ENCODE assay signal across 19 cellular contexts in the genomic region with DNA sequence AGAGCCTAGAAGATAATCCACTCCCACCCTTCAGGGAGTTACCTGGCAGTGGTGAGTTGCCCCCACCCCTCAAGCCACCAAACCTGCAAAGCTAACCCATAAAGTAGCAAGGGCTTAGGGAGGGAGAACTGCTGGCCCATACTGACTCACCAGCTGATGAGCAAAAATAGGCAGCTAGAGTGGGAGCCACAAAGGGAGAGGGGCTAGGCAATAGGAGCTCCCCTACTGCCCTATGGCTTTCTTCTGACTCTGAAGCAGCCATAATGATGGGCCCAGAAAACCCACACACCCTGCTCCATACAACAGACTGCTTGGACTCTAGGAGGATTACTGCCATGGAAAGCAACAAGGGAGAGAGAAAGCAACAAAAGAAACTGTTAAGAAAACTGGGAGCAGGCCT. TPM values are rescaled to one million over a fixed set of nuclear protein-coding genes. Genes with fewer than 3 reads are reported as not detected.
DNase-seq lines count a peak whose midpoint lies in the region; ATAC-seq lines count a peak whose summit lies in the region.
"Had no signal": no experiment of that assay in that cellular context is flagged by ENCODE, and none has a peak within 500 bp of the region (broad histone marks: within the 10 kb centered on the region; RNA-seq: fewer than 3 reads in every experiment).

No MANE protein-coding gene starts in this region.

- DNase-seq in activated CD4-positive, alpha-beta T cell treated with anti-CD3 and anti-CD28 coated beads for 36 hours = no peak
- no peak for DNase-seq in activated CD4-positive, alpha-beta T cell treated with anti-CD3 and anti-CD28 coated beads, Interleukin-2, amount 50 U/mL, for 48 hours
- no peak for DNase-seq in activated CD8-positive, alpha-beta memory T cell treated with anti-CD3 and anti-CD28 coated beads, Interleukin-2, amount 10 ng/mL, durations not matched to agents 7 days and 5 days
- no peak for DNase-seq in activated CD8-positive, alpha-beta memory T cell treated with anti-CD3 and anti-CD28 coated beads for 24 hours
- no peak for DNase-seq in activated naive CD8-positive, alpha-beta T cell treated with anti-CD3 and anti-CD28 coated beads, Interleukin-2, amount 50 U/mL, for 24 hours
- no peak for DNase-seq in activated naive CD8-positive, alpha-beta T cell treated with anti-CD3 and anti-CD28 coated beads for 36 hours
- DNase-seq in stimulated activated effector memory CD8-positive, alpha-beta T cell treated with anti-CD3 and anti-CD28 coated beads, Interleukin-12 subunit alpha, Interleukin-12 subunit beta, amount 100 ng/mL, for 72 hours (ENCODE audit: low spot score in 2 of 2) = no peak
- no peak for DNase-seq in AG20443 (ENCODE audit: low spot score)
- DNase-seq: CD4-positive, alpha-beta memory T cell; DMS153; DMS79; GDM1; GM23248; HCEC 1CT had no signal

- POLR2A ChIA-PET in activated CD4-positive, alpha-beta T cell treated with anti-CD3 and anti-CD28 coated beads for 36 hours (lab: Charles Lee) = no interaction called here

- peaks cover 27% of the 10 kb centered on the region for H3K36me3 Mint-ChIP-seq in activated CD4-positive, alpha-beta T cell treated with anti-CD3 and anti-CD28 coated beads for 36 hours (ENCODE audit: low read depth)
- peaks cover 30% of the 10 kb centered on the region for H3K36me3 Mint-ChIP-seq in activated CD8-positive, alpha-beta memory T cell treated with anti-CD3 and anti-CD28 coated beads, Interleukin-2, amount 10 ng/mL, durations not matched to agents 7 days and 5 days
- H3K36me3 Mint-ChIP-seq in activated naive CD8-positive, alpha-beta T cell treated with anti-CD3 and anti-CD28 coated beads, Interleukin-2, amount 50 U/mL, for 24 hours (ENCODE audit: low read depth) = peaks cover 29% of the 10 kb centered on the region
- peaks cover 23% of the 10 kb centered on the region for H3K36me3 Mint-ChIP-seq in activated naive CD8-positive, alpha-beta T cell treated with anti-CD3 and anti-CD28 coated beads for 36 hours
- peaks cover 82% of the 10 kb centered on the region for H3K36me3 Mint-ChIP-seq in stimulated activated effector memory CD8-positive, alpha-beta T cell treated with anti-CD3 and anti-CD28 coated beads, Interleukin-12 subunit alpha, Interleukin-12 subunit beta, amount 100 ng/mL, for 72 hours

- ATAC-seq in activated CD4-positive, alpha-beta T cell treated with anti-CD3 and anti-CD28 coated beads for 36 hours = no peak
- no peak for ATAC-seq in activated CD8-positive, alpha-beta memory T cell treated with anti-CD3 and anti-CD28 coated beads, Interleukin-2, amount 10 ng/mL, durations not matched to agents 7 days and 5 days
- ATAC-seq in activated naive CD8-positive, alpha-beta T cell treated with anti-CD3 and anti-CD28 coated beads, Interleukin-2, amount 50 U/mL, for 24 hours = peak; percentile 54
- ATAC-seq in stimulated activated effector memory CD8-positive, alpha-beta T cell treated with anti-CD3 and anti-CD28 coated beads, Interleukin-12 subunit alpha, Interleukin-12 subunit beta, amount 100 ng/mL, for 72 hours = no peak
- ATAC-seq: A549 had no signal

- peaks cover 44% of the 10 kb centered on the region for H3K4me1 Mint-ChIP-seq in activated CD4-positive, alpha-beta T cell treated with anti-CD3 and anti-CD28 coated beads for 36 hours
- H3K4me1 Mint-ChIP-seq in activated CD8-positive, alpha-beta memory T cell treated with anti-CD3 and anti-CD28 coated beads, Interleukin-2, amount 10 ng/mL, durations not matched to agents 7 days and 5 days = peaks cover 49% of the 10 kb centered on the region
- peaks cover 48% of the 10 kb centered on the region for H3K4me1 Mint-ChIP-seq in activated naive CD8-positive, alpha-beta T cell treated with anti-CD3 and anti-CD28 coated beads, Interleukin-2, amount 50 U/mL, for 24 hours
- H3K4me1 Mint-ChIP-seq in activated naive CD8-positive, alpha-beta T cell treated with anti-CD3 and anti-CD28 coated beads for 36 hours = peaks cover 34% of the 10 kb centered on the region
- peaks cover 43% of the 10 kb centered on the region for H3K4me1 Mint-ChIP-seq in stimulated activated effector memory CD8-positive, alpha-beta T cell treated with anti-CD3 and anti-CD28 coated beads, Interleukin-12 subunit alpha, Interleukin-12 subunit beta, amount 100 ng/mL, for 72 hours

- H3K9me3 Mint-ChIP-seq in activated CD4-positive, alpha-beta T cell treated with anti-CD3 and anti-CD28 coated beads for 36 hours (ENCODE audit: low read depth) = no peaks in the 10 kb centered on the region
- no peaks in the 10 kb centered on the region for H3K9me3 Mint-ChIP-seq in activated CD8-positive, alpha-beta memory T cell treated with anti-CD3 and anti-CD28 coated beads, Interleukin-2, amount 10 ng/mL, durations not matched to agents 7 days and 5 days (ENCODE audit: low read depth)
- H3K9me3 Mint-ChIP-seq in activated naive CD8-positive, alpha-beta T cell treated with anti-CD3 and anti-CD28 coated beads, Interleukin-2, amount 50 U/mL, for 24 hours = no peaks in the 10 kb centered on the region
- H3K9me3 Mint-ChIP-seq in activated naive CD8-positive, alpha-beta T cell treated with anti-CD3 and anti-CD28 coated beads for 36 hours = no peaks in the 10 kb centered on the region
- no peaks in the 10 kb centered on the region for H3K9me3 Mint-ChIP-seq in stimulated activated effector memory CD8-positive, alpha-beta T cell treated with anti-CD3 and anti-CD28 coated beads, Interleukin-12 subunit alpha, Interleukin-12 subunit beta, amount 100 ng/mL, for 72 hours
- H3K9me3 Mint-ChIP-seq: CD14-positive monocyte; CD4-positive, alpha-beta memory T cell had no signal

- H3K27ac Mint-ChIP-seq in activated CD4-positive, alpha-beta T cell treated with anti-CD3 and anti-CD28 coated beads for 36 hours = peak overlapping the region; percentile 42
- peak overlapping the region; percentile 66 for H3K27ac Mint-ChIP-seq in activated CD8-positive, alpha-beta memory T cell treated with anti-CD3 and anti-CD28 coated beads, Interleukin-2, amount 10 ng/mL, durations not matched to agents 7 days and 5 days
- H3K27ac Mint-ChIP-seq in activated naive CD8-positive, alpha-beta T cell treated with anti-CD3 and anti-CD28 coated beads, Interleukin-2, amount 50 U/mL, for 24 hours = no peak overlapping the region
- H3K27ac Mint-ChIP-seq in activated naive CD8-positive, alpha-beta T cell treated with anti-CD3 and anti-CD28 coated beads for 36 hours = no peak overlapping the region
- peak overlapping the region; percentile 71 for H3K27ac Mint-ChIP-seq in stimulated activated effector memory CD8-positive, alpha-beta T cell treated with anti-CD3 and anti-CD28 coated beads, Interleukin-12 subunit alpha, Interleukin-12 subunit beta, amount 100 ng/mL, for 72 hours

- H3K4me3 Mint-ChIP-seq in activated CD4-positive, alpha-beta T cell treated with anti-CD3 and anti-CD28 coated beads for 36 hours = no peak overlapping the region
- no peak overlapping the region for H3K4me3 Mint-ChIP-seq in activated CD8-positive, alpha-beta memory T cell treated with anti-CD3 and anti-CD28 coated beads, Interleukin-2, amount 10 ng/mL, durations not matched to agents 7 days and 5 days
- no peak overlapping the region for H3K4me3 Mint-ChIP-seq in activated naive CD8-positive, alpha-beta T cell treated with anti-CD3 and anti-CD28 coated beads, Interleukin-2, amount 50 U/mL, for 24 hours
- no peak overlapping the region for H3K4me3 Mint-ChIP-seq in activated naive CD8-positive, alpha-beta T cell treated with anti-CD3 and anti-CD28 coated beads for 36 hours
- no peak overlapping the region for H3K4me3 Mint-ChIP-seq in stimulated activated effector memory CD8-positive, alpha-beta T cell treated with anti-CD3 and anti-CD28 coated beads, Interleukin-12 subunit alpha, Interleukin-12 subunit beta, amount 100 ng/mL, for 72 hours
- H3K4me3 Mint-ChIP-seq: CD14-positive monocyte; CD4-positive, alpha-beta memory T cell had no signal

- CTCF ChIA-PET in activated CD4-positive, alpha-beta T cell treated with anti-CD3 and anti-CD28 coated beads for 36 hours (lab: Charles Lee) = no interaction called here
- CTCF ChIA-PET in activated CD8-positive, alpha-beta memory T cell treated with anti-CD3 and anti-CD28 coated beads, Interleukin-2, amount 10 ng/mL, durations not matched to agents 7 days and 5 days (lab: Charles Lee) = interaction anchor here (0.5 kb wide), 1 partner anchor 19 kb away, joined by 3 read pairs; no protein-coding TSS in a partner anchor

- H3K27me3 Mint-ChIP-seq in activated CD4-positive, alpha-beta T cell treated with anti-CD3 and anti-CD28 coated beads for 36 hours = no peaks in the 10 kb centered on the region
- no peaks in the 10 kb centered on the region for H3K27me3 Mint-ChIP-seq in activated CD8-positive, alpha-beta memory T cell treated with anti-CD3 and anti-CD28 coated beads, Interleukin-2, amount 10 ng/mL, durations not matched to agents 7 days and 5 days
- no peaks in the 10 kb centered on the region for H3K27me3 Mint-ChIP-seq in activated naive CD8-positive, alpha-beta T cell treated with anti-CD3 and anti-CD28 coated beads, Interleukin-2, amount 50 U/mL, for 24 hours
- no peaks in the 10 kb centered on the region for H3K27me3 Mint-ChIP-seq in activated naive CD8-positive, alpha-beta T cell treated with anti-CD3 and anti-CD28 coated beads for 36 hours
- H3K27me3 Mint-ChIP-seq: CD4-positive, alpha-beta memory T cell had no signal

- intact Hi-C loops in activated CD4-positive, alpha-beta T cell treated with anti-CD3 and anti-CD28 coated beads for 36 hours (cut with DNase I, micrococcal nuclease) = no loop called here

RNA-seq across cellular contexts. Expression of a gene that starts 8.0 kb away (rescaled TPM):
- total RNA-seq in activated CD4-positive, alpha-beta T cell treated with anti-CD3 and anti-CD28 coated beads for 36 hours = 10 to 100 TPM; 43.2 to 44.6 TPM
- total RNA-seq in activated CD8-positive, alpha-beta memory T cell treated with anti-CD3 and anti-CD28 coated beads, Interleukin-2, amount 10 ng/mL, durations not matched to agents 7 days and 5 days = 10 to 100 TPM; 37.1 to 46.2 TPM
- 10 to 100 TPM; 44.4 to 44.8 TPM for total RNA-seq in activated naive CD8-positive, alpha-beta T cell treated with anti-CD3 and anti-CD28 coated beads for 36 hours

RNA-seq across cellular contexts. Expression of a gene that starts 35.5 kb away (rescaled TPM):
- 10 to 100 TPM in 1 of 2 experiments, 1 to 10 TPM in 1; 9.5 to 10.8 TPM for total RNA-seq in activated CD4-positive, alpha-beta T cell treated with anti-CD3 and anti-CD28 coated beads for 36 hours
- total RNA-seq in activated CD8-positive, alpha-beta memory T cell treated with anti-CD3 and anti-CD28 coated beads, Interleukin-2, amount 10 ng/mL, durations not matched to agents 7 days and 5 days = 10 to 100 TPM; 14.6 to 15.1 TPM
- total RNA-seq in activated naive CD8-positive, alpha-beta T cell treated with anti-CD3 and anti-CD28 coated beads for 36 hours = 1 to 10 TPM; 6.0 to 7.8 TPM

RNA-seq across cellular contexts. Expression of a gene that starts 46.4 kb away (rescaled TPM):
- total RNA-seq in activated CD4-positive, alpha-beta T cell treated with anti-CD3 and anti-CD28 coated beads for 36 hours = 10 to 100 TPM; 15.7 to 31.2 TPM
- 10 to 100 TPM; 12.1 to 18.3 TPM for total RNA-seq in activated CD8-positive, alpha-beta memory T cell treated with anti-CD3 and anti-CD28 coated beads, Interleukin-2, amount 10 ng/mL, durations not matched to agents 7 days and 5 days
- 10 to 100 TPM in 1 of 2 experiments, 1 to 10 TPM in 1; 6.7 to 10.4 TPM for total RNA-seq in activated naive CD8-positive, alpha-beta T cell treated with anti-CD3 and anti-CD28 coated beads for 36 hours
- total RNA-seq: Daoy, GM23248, H4, HT-29 had no signal

RNA-seq across cellular contexts. Expression of a gene that starts 51.2 kb away (rescaled TPM):
- 100 to 1,000 TPM; 278 to 342 TPM for total RNA-seq in activated CD4-positive, alpha-beta T cell treated with anti-CD3 and anti-CD28 coated beads for 36 hours
- total RNA-seq in activated CD8-positive, alpha-beta memory T cell treated with anti-CD3 and anti-CD28 coated beads, Interleukin-2, amount 10 ng/mL, durations not matched to agents 7 days and 5 days = 100 to 1,000 TPM; 370 to 512 TPM
- 100 to 1,000 TPM; 231 to 241 TPM for total RNA-seq in activated naive CD8-positive, alpha-beta T cell treated with anti-CD3 and anti-CD28 coated beads for 36 hours
- total RNA-seq: Daoy, GM23248, H4, HT-29 had no signal

RNA-seq across cellular contexts. Expression of a gene that starts 58.3 kb away (rescaled TPM):
- total RNA-seq in activated CD4-positive, alpha-beta T cell treated with anti-CD3 and anti-CD28 coated beads for 36 hours = 10 to 100 TPM; 46.2 to 56.4 TPM
- total RNA-seq in activated CD8-positive, alpha-beta memory T cell treated with anti-CD3 and anti-CD28 coated beads, Interleukin-2, amount 10 ng/mL, durations not matched to agents 7 days and 5 days = 10 to 100 TPM; 45.9 to 62.2 TPM
- total RNA-seq in activated naive CD8-positive, alpha-beta T cell treated with anti-CD3 and anti-CD28 coated beads for 36 hours = 10 to 100 TPM; 43.4 to 46.4 TPM

Comparison
In these comparisons a context has a peak if more than half of its experiments do, and no peak if none do; other contexts are left out.
1. H3K27ac Mint-ChIP-seq: peak in activated CD4-positive, alpha-beta T cell treated with anti-CD3 and anti-CD28 coated beads for 36 hours (single experiment), activated CD8-positive, alpha-beta memory T cell treated with anti-CD3 and anti-CD28 coated beads, Interleukin-2, amount 10 ng/mL, durations not matched to agents 7 days and 5 days (single experiment) and stimulated activated effector memory CD8-positive, alpha-beta T cell treated with anti-CD3 and anti-CD28 coated beads, Interleukin-12 subunit alpha, Interleukin-12 subunit beta, amount 100 ng/mL, for 72 hours (single experiment); none in activated naive CD8-positive, alpha-beta T cell treated with anti-CD3 and anti-CD28 coated beads, Interleukin-2, amount 50 U/mL, for 24 hours (single experiment) and activated naive CD8-positive, alpha-beta T cell treated with anti-CD3 and anti-CD28 coated beads for 36 hours (single experiment).